ENCODE assay signal across 10 cellular contexts in genomic region chr11:12677131-12677530, GRCh38. TPM values are rescaled to one million over a fixed set of nuclear protein-coding genes. Genes with fewer than 3 reads are reported as not detected.
DNase-seq lines count a peak whose midpoint lies in the region; ATAC-seq and TF ChIP-seq lines count a peak whose summit lies in the region.
"Had no signal": no experiment of that assay in that cellular context is flagged by ENCODE, and none has a peak within 500 bp of the region (broad histone marks: within the 10 kb centered on the region; RNA-seq: fewer than 3 reads in every experiment).

No MANE protein-coding gene starts in this region.

- ATAC-seq in upper lobe of left lung (ENCODE audit: low FRiP score in 2 of 2) = no peak
- ATAC-seq in HG02798 (IDR thresholded peaks at IDR 0.05; ENCODE audit: poor library complexity, unreplicated experiment) = no peak

- H3K27me3 ChIP-seq in ascending aorta (no peaks in the 10 kb centered on the region), upper lobe of left lung (no peaks in the 10 kb centered on the region)

- H3K36me3 ChIP-seq in ascending aorta (no peaks in the 10 kb centered on the region), upper lobe of left lung (no peaks in the 10 kb centered on the region)

- H3K4me3 ChIP-seq in ascending aorta (peak overlapping the region; percentile 85 to 97), upper lobe of left lung (peak overlapping the region in 3 of 4 donors; percentile 10 to 85 (median 74))
- H3K4me3 ChIP-seq: lung had no signal

- H3K27ac ChIP-seq in ascending aorta = peak overlapping the region in 1 of 2 donors; percentile 99
- peak overlapping the region; percentile 92 to 98 (median 96) for H3K27ac ChIP-seq in upper lobe of left lung

- intact Hi-C loops in ascending aorta (cut with DNase I) = no loop called here

- TF ChIP-seq CTCF in ascending aorta (IDR thresholded peaks at IDR 0.05) = no peak
- TF ChIP-seq CTCF in upper lobe of left lung (IDR thresholded peaks at IDR 0.05) = no peak

- TF ChIP-seq EP300 in upper lobe of left lung (IDR thresholded peaks at IDR 0.05) = no peak

- H3K4me1 ChIP-seq in ascending aorta (peaks cover 2 to 17% of the 10 kb centered on the region in 2 donors), upper lobe of left lung (peaks cover 23 to 48% (median 26%) of the 10 kb centered on the region in 4 donors)

- H3K9me3 ChIP-seq in ascending aorta = no peaks in the 10 kb centered on the region
- no peaks in the 10 kb centered on the region for H3K9me3 ChIP-seq in upper lobe of left lung

- DNase-seq in NCI-H146 (lab: John Stamatoyannopoulos, UW) (peak; percentile 16), NCI-H146 treated with DMSO at 0.1 percent for 48 hours (lab: John Stamatoyannopoulos, UW; ENCODE audit: unreplicated experiment) (no peak), ascending aorta (ENCODE audit: low spot score in 2 of 2) (no peak), kidney glomerular epithelial cell (lab: John Stamatoyannopoulos, UW) (peak; percentile 31), upper lobe of left lung (no peak), CD1c-positive myeloid dendritic cell (ENCODE audit: extremely low spot score) (no peak), nucleus accumbens (lab: John Stamatoyannopoulos, UW) (no peak)
- DNase-seq: AML-193 had no signal

- WGBS in upper lobe of left lung, 2 donors = 24 to 25% methylated on average over 3 of the region's 3 CpGs

- no peak for TF ChIP-seq POLR2A in upper lobe of left lung (IDR thresholded peaks at IDR 0.05)

RNA-seq across cellular contexts. Expression of gene TEAD1, which starts 2.9 kb away (rescaled TPM):
- total RNA-seq in ascending aorta = 112 TPM
- total RNA-seq in upper lobe of left lung = 100 to 1,000 TPM in 2 of 6 donors, 10 to 100 TPM in 4; 53.5 to 141 (median 80.2) TPM

Comparison
In these comparisons a context has a peak if more than half of its experiments do, and no peak if none do; other contexts are left out.
1. DNase-seq: peak in NCI-H146 (single experiment) and kidney glomerular epithelial cell (single experiment); none in NCI-H146 treated with DMSO at 0.1 percent for 48 hours (single experiment), ascending aorta (0 of 2), upper lobe of left lung (0 of 2), CD1c-positive myeloid dendritic cell (single experiment) and nucleus accumbens (0 of 56).